2 cellular contexts compared by ENCODE assay signal in genomic region chr2:127590386-127591190, GRCh38.
TF ChIP-seq lines count a peak whose summit lies in the region.

No MANE protein-coding gene starts in this region.

TF ChIP-seq in GM23338, 12 proteins besides CTCF, POLR2A, EP300 and RAD21:
- TF ChIP-seq JUNB (IDR thresholded peaks at IDR 0.05; ENCODE audit: unreplicated experiment) (no peak), ZNF114 (CRISPR knock-in tag; IDR thresholded peaks at IDR 0.05) (no peak), REST (IDR thresholded peaks at IDR 0.05; ENCODE audit: unreplicated experiment) (no peak)

TF ChIP-seq in HepG2, 621 proteins besides CTCF, POLR2A, EP300 and RAD21:
- TF ChIP-seq ZNF770 (CRISPR knock-in tag; IDR thresholded peaks at IDR 0.05) = peak; percentile 88; the same call in 1 of the 2 replicates
- TF ChIP-seq ZNF224 (CRISPR knock-in tag; IDR thresholded peaks at IDR 0.05) = no peak
TF ChIP-seq in HepG2: peak in this region for 1.
